Comparison of ENCODE assay signal across 11 cellular contexts in the genomic region with DNA sequence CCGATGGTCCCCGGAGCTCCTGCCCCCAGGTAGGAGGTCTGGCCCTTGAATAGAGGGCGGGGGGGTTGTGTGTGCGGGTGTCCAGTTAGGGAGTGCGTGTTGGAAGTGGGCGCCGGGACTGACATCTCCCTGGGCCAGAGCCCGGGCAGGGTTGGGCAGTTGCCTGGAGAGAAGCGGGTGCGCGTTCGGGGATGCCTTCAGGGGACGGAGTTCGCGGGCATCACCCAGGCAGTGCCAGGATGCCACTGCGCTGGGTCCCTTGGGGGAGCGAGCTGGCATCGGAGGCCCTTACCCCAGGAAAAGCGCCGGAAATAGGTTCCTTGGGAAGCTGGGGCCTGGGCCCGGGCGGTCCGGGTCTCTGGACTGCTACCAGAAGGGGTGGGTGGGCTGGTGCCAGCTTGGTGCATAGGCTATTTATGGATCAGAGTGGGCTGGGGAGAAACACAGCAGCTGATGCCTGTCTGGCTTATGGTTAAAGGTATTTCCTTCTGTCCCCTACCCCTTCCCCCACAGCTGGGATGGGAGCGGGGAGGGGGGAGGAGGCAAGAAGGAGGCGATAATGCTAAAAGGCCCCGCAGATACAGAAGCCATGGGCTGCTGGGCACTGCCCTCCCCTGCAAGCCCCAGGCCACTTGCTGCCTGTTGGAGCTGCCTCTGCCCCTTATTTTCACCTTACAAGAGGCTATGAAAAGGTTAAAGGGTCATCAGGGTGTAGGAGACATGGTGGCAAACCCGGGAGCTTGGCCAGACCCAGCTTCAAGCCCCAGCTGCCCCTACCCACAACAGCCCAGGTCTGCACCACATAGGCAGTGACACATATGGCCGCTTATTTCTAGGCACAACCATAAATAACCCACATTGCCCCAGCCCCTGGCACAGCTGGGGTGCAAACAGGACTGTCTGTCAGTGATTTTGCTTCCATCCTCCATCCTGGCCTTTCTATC. TPM values are rescaled to one million over a fixed set of nuclear protein-coding genes. Genes with fewer than 3 reads are reported as not detected.
DNase-seq lines count a peak whose midpoint lies in the region; ATAC-seq and TF ChIP-seq lines count a peak whose summit lies in the region.
"Had no signal": no experiment of that assay in that cellular context is flagged by ENCODE, and none has a peak within 500 bp of the region (broad histone marks: within the 10 kb centered on the region; RNA-seq: fewer than 3 reads in every experiment).

No MANE protein-coding gene starts in this region.

- in situ Hi-C loops in KBM-7 (cut with MboI; ENCODE audit: low pct_unique_long_range_greater_than_20kb, low sequenced_read_pairs), result no loop called here

- no peak for TF ChIP-seq POLR2A in esophagus squamous epithelium (IDR thresholded peaks at IDR 0.05)
- no peak for TF ChIP-seq POLR2A in tibial nerve (IDR thresholded peaks at IDR 0.05)

- H2BK5ac ChIP-seq in trophoblast cell (ENCODE audit: low read depth, low read length, poor library complexity), result no peak overlapping the region

- H3K4me1 Mint-ChIP-seq in Caco-2 (ENCODE audit: low read depth, unreplicated experiment), result peaks cover 12% of the 10 kb centered on the region

- no peak overlapping the region for H3K4ac ChIP-seq in trophoblast cell (ENCODE audit: low read depth, low read length)

- H3K36me3 ChIP-seq in Caco-2 (ENCODE audit: control insufficient read depth, insufficient read depth, low read length) (no peaks in the 10 kb centered on the region), PC-3 (ENCODE audit: low read depth, low read length) (no peaks in the 10 kb centered on the region), esophagus squamous epithelium (no peaks in the 10 kb centered on the region), trophoblast cell (ENCODE audit: control insufficient read depth in 1 of 2, insufficient read depth in 2 of 2, low read length in 2 of 2) (no peaks in the 10 kb centered on the region), tibial nerve (no peaks in the 10 kb centered on the region)

- H3K4me2 ChIP-seq in PC-3 (ENCODE audit: low read length) (peak overlapping the region; percentile 94), trophoblast cell (ENCODE audit: low read length) (peak overlapping the region; percentile 78)

- no peaks in the 10 kb centered on the region for H3F3A ChIP-seq in PC-3 (ENCODE audit: low read length, unreplicated experiment)

- POLR2A ChIA-PET in Caco-2 (lab: Charles Lee) (interaction anchor here (0.7 kb wide), 1 partner anchor 230 kb away, joined by 6 read pairs; a partner anchor contains a TSS), PC-3 (lab: Charles Lee; ENCODE audit: unreplicated experiment) (interaction anchor here (0.7 kb wide), 1 partner anchor 1026 kb away, joined by 3 read pairs; no protein-coding TSS in a partner anchor)

- no peak overlapping the region for H3K27ac ChIP-seq in PC-3 (ENCODE audit: low read length)
- H3K27ac ChIP-seq in esophagus squamous epithelium, result no peak overlapping the region
- H3K27ac ChIP-seq in trophoblast cell (ENCODE audit: low read depth, low read length), result no peak overlapping the region
- no peak overlapping the region for H3K27ac ChIP-seq in tibial nerve

- peak overlapping the region; percentile 57 for H3K4me3 ChIP-seq in Caco-2 (ENCODE audit: low read depth, low read length)
- H3K4me3 ChIP-seq in PC-3 (ENCODE audit: low read length), result peak overlapping the region; percentile 71
- peak overlapping the region in 3 of 4 donors; percentile 23 to 64 (median 42) for H3K4me3 ChIP-seq in esophagus squamous epithelium
- no peak overlapping the region for H3K4me3 ChIP-seq in trophoblast cell (ENCODE audit: low read depth, low read length)
- H3K4me3 ChIP-seq in tibial nerve, result peak overlapping the region in 2 of 4 donors; percentile 29 to 36

- H3K27me3 ChIP-seq in Caco-2 (replicated peaks; ENCODE audit: control insufficient read depth, insufficient read depth, low read length) (no peaks in the 10 kb centered on the region), PC-3 (ENCODE audit: low read length) (no peaks in the 10 kb centered on the region), esophagus squamous epithelium (peaks cover 0 to 48% (median 2%) of the 10 kb centered on the region in 4 donors), trophoblast cell (ENCODE audit: insufficient read depth, low read length) (peaks cover 4% of the 10 kb centered on the region), tibial nerve (peaks cover 0 to 39% of the 10 kb centered on the region in 2 donors)

- H2BK12ac ChIP-seq in trophoblast cell (ENCODE audit: low read length), result no peak overlapping the region

- H3K18ac ChIP-seq in trophoblast cell (ENCODE audit: low read length), result no peak overlapping the region

- H3K14ac ChIP-seq in trophoblast cell (ENCODE audit: low read length), result no peak overlapping the region

- intact Hi-C loops in Caco-2 (cut with micrococcal nuclease; ENCODE audit: unreplicated experiment), result loop anchor here (10.0 kb wide), 1 partner anchor 58 kb away; no protein-coding TSS in a partner anchor
- intact Hi-C loops in PC-3 (cut with micrococcal nuclease), result no loop called here
- intact Hi-C loops in esophagus squamous epithelium (cut with DNase I), result no loop called here

- no peak overlapping the region for H3K23ac ChIP-seq in trophoblast cell (ENCODE audit: low read length)

- CTCF ChIA-PET in Caco-2 (lab: Charles Lee) (no interaction called here), PC-3 (lab: Charles Lee) (no interaction called here)

- no peak overlapping the region for H2AK5ac ChIP-seq in trophoblast cell (ENCODE audit: low read length)

- no peaks in the 10 kb centered on the region for H3K79me1 ChIP-seq in trophoblast cell (ENCODE audit: low read length)

- peak overlapping the region; percentile 97 for H2AFZ ChIP-seq in PC-3 (ENCODE audit: low read length)
- H2AFZ ChIP-seq in trophoblast cell (ENCODE audit: insufficient read depth, low read length, poor library complexity), result no peak overlapping the region

- no peak; the same call in 1 of the 2 replicates for ATAC-seq in PC-3

- WGBS in esophagus squamous epithelium, 2 donors, result 63 to 100% methylated on average over 1 to 9 of the region's 28 CpGs
- WGBS in trophoblast cell (ENCODE audit: extremely low coverage, insufficient coverage, insufficient read length), result no CpG with 5 or more reads among the region's 28 CpGs
- 25 to 31% methylated on average over 24 to 25 of the region's 28 CpGs for WGBS in tibial nerve, 2 donors

- H3K9ac ChIP-seq in PC-3 (ENCODE audit: low read length), result no peak overlapping the region
- no peak overlapping the region for H3K9ac ChIP-seq in trophoblast cell (ENCODE audit: low read length)

- no peak for TF ChIP-seq EP300 in tibial nerve (IDR thresholded peaks at IDR 0.05)

- no peaks in the 10 kb centered on the region for H3K9me3 Mint-ChIP-seq in Caco-2 (ENCODE audit: unreplicated experiment)
- H3K9me3 Mint-ChIP-seq: activated T-cell treated with anti-CD3 and anti-CD28 coated beads, Interleukin-2, amount 50 U/mL, for 72 hours had no signal

- H3K9me3 ChIP-seq in Caco-2 (no peaks in the 10 kb centered on the region), PC-3 (ENCODE audit: low read length) (no peaks in the 10 kb centered on the region), esophagus squamous epithelium (no peaks in the 10 kb centered on the region), trophoblast cell (ENCODE audit: insufficient read depth, low read depth, low read length) (peaks cover 3% of the 10 kb centered on the region), tibial nerve (no peaks in the 10 kb centered on the region)

- H3K9me2 ChIP-seq in PC-3 (replicated peaks; ENCODE audit: low read length), result no peaks in the 10 kb centered on the region

- no peak for DNase-seq in Caco-2
- no peak for DNase-seq in PC-3
- no peak for DNase-seq in esophagus squamous epithelium (lab: John Stamatoyannopoulos, UW)
- no peak for DNase-seq in trophoblast cell
- no peak for DNase-seq in NCI-H187 (lab: John Stamatoyannopoulos, UW)
- DNase-seq in NCI-H1436 (lab: John Stamatoyannopoulos, UW), result no peak
- no peak for DNase-seq in KBM-7
- DNase-seq in tibial nerve (ENCODE audit: low spot score in 2 of 2), result no peak
- DNase-seq: GF-D8 had no signal

- TF ChIP-seq CTCF in Caco-2 (IDR thresholded peaks at IDR 0.05; ENCODE audit: insufficient read depth in 1 of 2, low read depth in 1 of 2, low read length in 1 of 2, severe bottlenecking in 1 of 2, unreplicated experiment in 1 of 2) (no peak), PC-3 (conservative IDR thresholded peaks at IDR 0.05; ENCODE audit: low read depth, low read length) (no peak), esophagus squamous epithelium (IDR thresholded peaks at IDR 0.05) (no peak), tibial nerve (IDR thresholded peaks at IDR 0.05) (no peak)

- H4K12ac ChIP-seq in trophoblast cell (ENCODE audit: low read depth, low read length), result no peak overlapping the region

- no peak overlapping the region for H4K8ac ChIP-seq in trophoblast cell (ENCODE audit: low read depth, low read length)

- H3K36me3 Mint-ChIP-seq in Caco-2 (ENCODE audit: insufficient read depth, unreplicated experiment), result no peaks in the 10 kb centered on the region

- H3K79me2 ChIP-seq in PC-3 (ENCODE audit: low read length), result no peaks in the 10 kb centered on the region
- H3K79me2 ChIP-seq in trophoblast cell (ENCODE audit: control insufficient read depth, insufficient read depth, low read length, poor library complexity), result no peaks in the 10 kb centered on the region

- H3K4me3 Mint-ChIP-seq in Caco-2 (ENCODE audit: unreplicated experiment), result peak overlapping the region; percentile 79

- no peaks in the 10 kb centered on the region for H4K20me1 ChIP-seq in PC-3 (ENCODE audit: low read length)

- H2BK120ac ChIP-seq in trophoblast cell (ENCODE audit: insufficient read depth, low read length, poor library complexity), result no peak overlapping the region

- no peaks in the 10 kb centered on the region for H3K27me3 Mint-ChIP-seq in Caco-2 (ENCODE audit: insufficient read depth, unreplicated experiment)

- peak overlapping the region; percentile 26 for H3K27ac Mint-ChIP-seq in Caco-2 (ENCODE audit: unreplicated experiment)
- H3K27ac Mint-ChIP-seq: activated T-cell treated with anti-CD3 and anti-CD28 coated beads, Interleukin-2, amount 50 U/mL, for 72 hours had no signal

- H3K4me1 ChIP-seq in Caco-2 (peaks cover 9% of the 10 kb centered on the region), PC-3 (ENCODE audit: insufficient read depth, low read length) (peaks cover 12% of the 10 kb centered on the region; the same call in 1 of the 2 replicates), esophagus squamous epithelium (peaks cover 8 to 19% (median 8%) of the 10 kb centered on the region in 3 donors), trophoblast cell (ENCODE audit: control insufficient read depth in 1 of 2, insufficient read depth in 2 of 2, low read length in 2 of 2) (peaks cover 7 to 11% of the 10 kb centered on the region in 2 experiments), tibial nerve (peaks cover 0 to 15% (median 7%) of the 10 kb centered on the region in 4 donors)

- BruUV-seq in Caco-2 (replicated peaks; lab: Mats Ljungman, UMichigan), result no TSS peak
- BruUV-seq in PC-3 (replicated peaks; lab: Mats Ljungman, UMichigan), result no TSS peak

- no peak overlapping the region for H4K91ac ChIP-seq in trophoblast cell (ENCODE audit: low read depth, low read length)

RNA-seq across cellular contexts. Expression of a gene that starts 0.6 kb away (rescaled TPM):
- total RNA-seq in Caco-2 (2022), result 3.4 and 3.7 TPM in 2 replicates
- total RNA-seq in PC-3 (2014; rRNA removed), result 2.3 and 3.5 TPM in 2 replicates
- total RNA-seq in esophagus squamous epithelium, result not detected
- 0.05 and 0.08 TPM in 2 replicates for polyA plus RNA-seq in trophoblast cell (2013)
- 1 to 10 TPM in 1 of 4 donors, under 1 TPM in 2, not detected in 1; 0.30 to 2.6 (median 0.42) TPM for total RNA-seq in tibial nerve
- total RNA-seq: RPMI7951 had no signal

RNA-seq across cellular contexts. Expression of a gene that starts 40.6 kb away (rescaled TPM):
- total RNA-seq in Caco-2 (2022) (1,650 and 1,752 TPM in 2 replicates), PC-3 (2014; rRNA removed) (2,227 and 3,060 TPM in 2 replicates), esophagus squamous epithelium (1,000 to 10,000 TPM in 3 of 4 donors, 100 to 1,000 TPM in 1; 983 to 4,649 (median 2,673) TPM), tibial nerve (1,000 to 10,000 TPM; 1,731 to 2,603 (median 2,031) TPM)
- 1,291 and 1,293 TPM in 2 replicates for polyA plus RNA-seq in trophoblast cell (2013)
